1 cellular context compared by ENCODE assay signal in genomic region chr7:42017356-42017986, GRCh38.
TF ChIP-seq lines count a peak whose summit lies in the region.

No MANE protein-coding gene starts in this region.

TF ChIP-seq in GM12878, 131 proteins besides CTCF, POLR2A, EP300 and RAD21 (continued from another document):
- TF ChIP-seq SPI1 (IDR thresholded peaks at IDR 0.05; ENCODE audit: borderline replicate concordance, insufficient read depth, low read depth, low read length): 0 out of 2 replicates have a peak, but pooled peaks have one; percentile 23
- TF ChIP-seq SMAD5 (IDR thresholded peaks at IDR 0.05; ENCODE audit: low read depth): no peak
- no peak for TF ChIP-seq SIX5 (IDR thresholded peaks at IDR 0.05; ENCODE audit: low read depth, low read length, severe bottlenecking)
- peak; percentile 32 for TF ChIP-seq MEF2B (IDR thresholded peaks at IDR 0.05; ENCODE audit: partially characterized antibody, poor library complexity, severe bottlenecking)
- TF ChIP-seq CHD1 (IDR thresholded peaks at IDR 0.05; ENCODE audit: low read depth, low read length): no peak
